ENCODE assay signal across 18 cellular contexts in the genomic region with DNA sequence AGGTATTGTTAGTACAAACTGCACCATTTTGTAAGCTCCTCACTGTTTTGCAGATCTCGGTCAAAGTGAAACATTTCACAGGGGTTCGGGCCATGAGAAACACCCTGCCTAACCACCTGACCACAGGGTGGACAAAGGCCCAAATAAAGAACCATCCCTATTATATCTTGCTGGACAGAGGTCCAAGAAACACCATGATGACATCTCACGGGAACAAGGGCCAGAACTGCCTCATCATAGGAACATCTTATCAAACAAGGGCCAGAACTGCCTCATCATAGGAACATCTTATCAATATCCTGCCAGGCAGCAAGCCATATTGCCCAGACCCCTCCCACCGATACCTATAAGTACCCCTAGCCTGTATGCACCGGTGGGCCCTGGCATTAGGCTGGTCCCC.
DNase-seq lines count a peak whose midpoint lies in the region; ATAC-seq and TF ChIP-seq lines count a peak whose summit lies in the region.
"Had no signal": no experiment of that assay in that cellular context is flagged by ENCODE, and none has a peak within 500 bp of the region (broad histone marks: within the 10 kb centered on the region; RNA-seq: fewer than 3 reads in every experiment).

No MANE protein-coding gene starts in this region.

- no peaks in the 10 kb centered on the region for H3K27me3 ChIP-seq in thyroid gland
- H3K27me3 ChIP-seq: BLaER1 treated with 17β-estradiol and CSF1 and Interleukin-3, amounts not matched to agents 10 nM and 100 nM had no signal

- no peaks in the 10 kb centered on the region for H3K9me3 ChIP-seq in thyroid gland
- H3K9me3 ChIP-seq: BLaER1 treated with 17β-estradiol and CSF1 and Interleukin-3, amounts not matched to agents 10 nM and 100 nM had no signal

- H3K36me3 ChIP-seq in thyroid gland, result no peaks in the 10 kb centered on the region
- H3K36me3 ChIP-seq: BLaER1 treated with 17β-estradiol and CSF1 and Interleukin-3, amounts not matched to agents 10 nM and 100 nM had no signal

- no peak for TF ChIP-seq POLR2A in erythroblast (IDR thresholded peaks at IDR 0.05; ENCODE audit: low read length)
- TF ChIP-seq POLR2A in thyroid gland (IDR thresholded peaks at IDR 0.05), result no peak

- no peak overlapping the region for H3K4me3 ChIP-seq in thyroid gland (replicated peaks in 1 of 3)
- H3K4me3 ChIP-seq: BLaER1 treated with 17β-estradiol and CSF1 and Interleukin-3, amounts not matched to agents 10 nM and 100 nM had no signal

- DNase-seq in left ventricle myocardium superior (no peak), Right ventricle myocardium superior (no peak), OCI-M1 (lab: John Stamatoyannopoulos, UW) (peak; percentile 79), erythroblast (lab: John Stamatoyannopoulos, UW) (peak; percentile 33 to 65), substantia nigra (lab: John Stamatoyannopoulos, UW) (no peak), NCI-H510A (lab: John Stamatoyannopoulos, UW) (no peak), thyroid gland (no peak), hippocampal formation (lab: John Stamatoyannopoulos, UW) (no peak)
- DNase-seq: Calu3; CD8-positive, alpha-beta T cell; DMS79 treated with DMSO at 0.1 percent for 48 hours; GF-D8; GOT3; H7; HFFc6 had no signal

- H3K27ac ChIP-seq in substantia nigra (ENCODE audit: low read depth, low read length, poor library complexity, severe bottlenecking), result peak overlapping the region; percentile 24
- no peak overlapping the region for H3K27ac ChIP-seq in thyroid gland
- H3K27ac ChIP-seq: BLaER1 treated with 17β-estradiol and CSF1 and Interleukin-3, amounts not matched to agents 10 nM and 100 nM; HL-60 had no signal

- TF ChIP-seq CTCF in thyroid gland (IDR thresholded peaks at IDR 0.05), result no peak

- peak; percentile 28 for ATAC-seq in left ventricle myocardium superior
- no peak for ATAC-seq in Right ventricle myocardium superior (ENCODE audit: poor library complexity)
- ATAC-seq: CD8-positive, alpha-beta T cell; HCT116 had no signal

- intact Hi-C loops in left ventricle myocardium superior (cut with micrococcal nuclease) (loop anchor here (5.0 kb wide), 1 partner anchor 38 kb away; no protein-coding TSS in a partner anchor), Right ventricle myocardium superior (cut with DNase I) (no loop called here), thyroid gland (cut with DNase I) (no loop called here)

- H3K4me1 ChIP-seq in thyroid gland, result no peaks in the 10 kb centered on the region

- 93 to 94% methylated on average over 4 of the region's 5 CpGs for WGBS in thyroid gland, 2 donors

Comparison
In these comparisons a context has a peak if more than half of its experiments do, and no peak if none do; other contexts are left out.
1. DNase-seq: peak in OCI-M1 (single experiment) and erythroblast (2 of 2); none in left ventricle myocardium superior (single experiment), Right ventricle myocardium superior (single experiment), substantia nigra (0 of 49), NCI-H510A (single experiment), thyroid gland (0 of 2) and hippocampal formation (0 of 2).